8 cellular contexts compared by ENCODE assay signal in the genomic region with DNA sequence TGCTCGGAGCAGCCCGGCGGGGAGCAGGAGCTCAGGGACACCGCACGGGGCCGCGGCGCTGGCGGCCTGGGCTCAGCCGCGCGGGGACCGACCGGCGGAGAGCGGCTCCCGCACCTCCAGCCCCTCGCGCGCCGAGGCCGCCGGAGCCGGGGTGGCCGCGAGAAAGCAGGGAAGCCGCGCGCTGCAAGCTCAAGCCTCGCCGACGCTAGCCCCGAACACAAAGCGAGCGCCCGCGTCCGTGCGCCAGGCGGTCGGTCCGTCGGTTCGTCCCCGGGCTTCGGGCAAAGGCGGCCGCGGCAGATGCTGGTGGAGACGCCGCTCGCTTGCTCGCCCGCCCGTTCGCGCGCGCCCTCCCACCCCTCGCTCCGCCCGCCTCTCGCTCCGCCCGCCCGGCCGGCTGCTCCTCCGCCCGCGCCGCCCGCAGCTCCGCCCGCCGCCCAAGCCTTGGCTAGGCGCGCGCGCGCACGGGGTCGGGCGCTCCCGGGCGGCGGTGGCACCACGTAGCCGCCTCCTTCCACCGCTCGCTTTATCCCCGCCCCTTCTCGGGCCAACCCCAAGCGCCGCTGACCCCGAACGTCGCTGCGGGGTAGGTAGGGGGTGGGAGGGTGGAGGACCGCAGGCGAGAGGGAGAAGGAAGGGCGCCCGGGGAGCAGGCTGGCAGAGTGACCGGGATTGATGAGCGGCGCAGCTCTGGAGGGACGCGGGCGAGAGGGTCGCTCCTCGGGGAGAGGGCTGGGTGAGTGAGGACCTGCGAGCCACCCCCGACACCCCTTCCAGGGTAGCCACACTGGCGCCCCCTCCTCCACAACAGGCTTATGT. TPM values are rescaled to one million over a fixed set of nuclear protein-coding genes. Genes with fewer than 3 reads are reported as not detected.
DNase-seq lines count a peak whose midpoint lies in the region; ATAC-seq, FAIRE-seq and TF ChIP-seq lines count a peak whose summit lies in the region.

Gene TSPAN5 (minus strand): TSS at position 325 of the 819 bp plus-strand sequence.

- H3K56ac ChIP-seq in H1 (replicated peaks; ENCODE audit: insufficient read length, low read depth, low read length) = peak within 1 kb of the TSS; percentile 73

- peaks cover 3 to 21% (median 7%) of the 10 kb centered on the region in 4 experiments; a peak in 4 of 7 replicates for H3K27me3 ChIP-seq in H1 (replicated peaks in 1 of 4; ENCODE audit: control insufficient read depth in 3 of 4, extremely low read depth in 1 of 4, insufficient read depth in 3 of 4, low read length in 3 of 4)

- no peaks in the 10 kb centered on the region for H3K36me3 Mint-ChIP-seq in memory B cell

- H2AK5ac ChIP-seq in H1 (ENCODE audit: low read depth, low read length) = no peak within 1 kb of the TSS

- no peak within 1 kb of the TSS for H4K5ac ChIP-seq in H1 (ENCODE audit: insufficient read length, low read depth, low read length)

- WGBS in H1 (ENCODE audit: extremely low coverage in 1 of 2, insufficient coverage in 1 of 2, insufficient read length in 1 of 2, insufficient replicate concordance in 2 of 2, low coverage in 1 of 2, low lambda C conversion rate in 2 of 2, missing lambda C conversion rate in 1 of 2), 2 experiments = 3% methylated on average over 49 of the region's 113 CpGs; no CpG with 5 or more reads in 1 of the 2 experiments

- no peaks in the 10 kb centered on the region for H3K27me3 Mint-ChIP-seq in memory B cell

- H3K9ac ChIP-seq in H1 (replicated peaks in 1 of 4; ENCODE audit: extremely low read depth in 1 of 4, low read depth in 3 of 4, low read length in 3 of 4) = peak within 1 kb of the TSS; percentile 43 to 91 (median 64); a peak in 6 of 7 replicates

- peak within 1 kb of the TSS; percentile 87 for H3K4ac ChIP-seq in H1 (replicated peaks; ENCODE audit: insufficient read length, low read depth, low read length)

- DNase-seq in AG10803 (ENCODE audit: low read depth) (peak; percentile 82), NCI-H774 (lab: John Stamatoyannopoulos, UW) (peak; percentile 55), H1 (ENCODE audit: low read depth in 1 of 2, low spot score in 2 of 2) (peak in 1 of 2 experiments; percentile 82), memory B cell (ENCODE audit: low spot score in 2 of 2) (peak; percentile 74 to 77)
- peak; percentile 38 to 73 (median 60) for DNase-seq in activated CD8-positive, alpha-beta memory T cell treated with anti-CD3 and anti-CD28 coated beads for 48 hours (ENCODE audit: low read depth in 2 of 3, low spot score in 2 of 3)
- DNase-seq in stimulated activated CD8-positive, alpha-beta memory T cell treated with anti-CD3 and anti-CD28 coated beads, Interleukin-12 subunit alpha, Interleukin-12 subunit beta, amount 100 ng/mL, for 1 hour (ENCODE audit: low read depth) = peak; percentile 71

- no peak for FAIRE-seq in H1 (lab: Jason Lieb, UNC)

- H4K20me1 ChIP-seq in H1 (replicated peaks in 1 of 2; ENCODE audit: control insufficient read depth in 1 of 2, insufficient read depth in 2 of 2, low read length in 2 of 2) = peaks cover 0 to 7% of the 10 kb centered on the region in 2 experiments

- H3K27ac Mint-ChIP-seq in memory B cell = peak within 1 kb of the TSS; percentile 91

- POLR2A ChIA-PET in H1 (lab: Charles Lee; ENCODE audit: partially characterized antibody) = interaction anchor here (0.6 to 1.4 kb wide), 15 partner anchors 9 to 430 kb away, joined by 3 to 7 read pairs (median 3); partner anchors contain the start of genes ADH5 and EIF4E

- TF ChIP-seq RAD21 in H1 (IDR thresholded peaks at IDR 0.05 in 1 of 2, conservative IDR thresholded peaks at IDR 0.05 in 1 of 2; ENCODE audit: low read depth in 2 of 2, low read length in 2 of 2) = peak in 1 of 2 experiments; percentile 20; a peak in 1 of 4 replicates

- H3K4me1 Mint-ChIP-seq in memory B cell = peaks cover 45% of the 10 kb centered on the region

- H3K79me1 ChIP-seq in H1 (ENCODE audit: low read depth, low read length) = peaks cover 2% of the 10 kb centered on the region; the same call in 1 of the 2 replicates

- peak within 1 kb of the TSS; percentile 20; the same call in 1 of the 2 replicates for H2BK5ac ChIP-seq in H1 (ENCODE audit: low read depth, low read length)

- H4K91ac ChIP-seq in H1 (replicated peaks; ENCODE audit: insufficient read length, low read length) = peak within 1 kb of the TSS; percentile 81

- H2BK120ac ChIP-seq in H1 (replicated peaks; ENCODE audit: low read depth, low read length) = no peak within 1 kb of the TSS

- TF ChIP-seq EP300 in H1 (IDR thresholded peaks at IDR 0.05; ENCODE audit: borderline replicate concordance in 1 of 2, low read depth in 2 of 2, low read length in 2 of 2) = no peak

- H3K27ac ChIP-seq in H1 (ENCODE audit: low read depth, low read length) = no peak within 1 kb of the TSS

- H2AFZ ChIP-seq in H1 (ENCODE audit: low read length) = peak within 1 kb of the TSS; percentile 69

- no peak for TF ChIP-seq POLR2A in H1 (IDR thresholded peaks at IDR 0.05; ENCODE audit: control extremely low read depth in 1 of 2, low read depth in 2 of 2, low read length in 2 of 2)

- peaks cover 0 to 37% of the 10 kb centered on the region in 2 experiments; a peak in 2 of 4 replicates for H3K79me2 ChIP-seq in H1 (ENCODE audit: control insufficient read depth in 1 of 2, insufficient read depth in 2 of 2, low read length in 2 of 2)

- CTCF ChIA-PET in H1 (lab: Charles Lee; ENCODE audit: partially characterized antibody) = interaction anchor here (0.7 to 2.6 kb wide), 9 partner anchors 23 to 389 kb away, joined by 3 to 11 read pairs (median 3); no protein-coding TSS in a partner anchor

- H3K23ac ChIP-seq in H1 (ENCODE audit: insufficient read length) = no peak within 1 kb of the TSS

- H3K23me2 ChIP-seq in H1 (ENCODE audit: low read depth, low read length) = peaks cover 18% of the 10 kb centered on the region

- TF ChIP-seq CTCF in AG10803 (conservative IDR thresholded peaks at IDR 0.05; ENCODE audit: low read length) (no peak), H1 (IDR thresholded peaks at IDR 0.05; ENCODE audit: control extremely low read depth in 1 of 3, insufficient read depth in 1 of 3, low read depth in 1 of 3, low read length in 3 of 3) (no peak)

- no peaks in the 10 kb centered on the region for H3K36me3 ChIP-seq in H1 (ENCODE audit: control insufficient read depth in 2 of 4, insufficient read depth in 4 of 4, low read length in 3 of 4)

- H2BK15ac ChIP-seq in H1 (ENCODE audit: low read length) = peak within 1 kb of the TSS; percentile 8; the same call in 1 of the 2 replicates

- peak within 1 kb of the TSS; percentile 71; the same call in 1 of the 2 replicates for H3K18ac ChIP-seq in H1 (ENCODE audit: extremely low read depth, low read length)

- peak within 1 kb of the TSS; percentile 66; the same call in 1 of the 2 replicates for H4K8ac ChIP-seq in H1 (ENCODE audit: extremely low read depth, insufficient read depth, low read length)

- H3K14ac ChIP-seq in H1 (ENCODE audit: insufficient read length) = no peak within 1 kb of the TSS

- no peak within 1 kb of the TSS for H2BK20ac ChIP-seq in H1 (ENCODE audit: low read length)

- ATAC-seq in GM19035 (IDR thresholded peaks at IDR 0.05; ENCODE audit: unreplicated experiment) (peak; percentile 74), HG03342 (IDR thresholded peaks at IDR 0.05; ENCODE audit: unreplicated experiment) (peak; percentile 51), memory B cell (ENCODE audit: low read depth) (peak; percentile 74)

- H3K4me3 ChIP-seq in AG10803 (ENCODE audit: low read length) (peak within 1 kb of the TSS; percentile 93), H1 (ENCODE audit: extremely low read depth in 1 of 4, insufficient read depth in 2 of 4, low read depth in 3 of 4, low read length in 4 of 4) (peak within 1 kb of the TSS; percentile 79 to 96 (median 82))

- H2BK12ac ChIP-seq in H1 (ENCODE audit: low read depth, low read length) = peak within 1 kb of the TSS; percentile 62; the same call in 1 of the 2 replicates

- peaks cover 6 to 21% (median 15%) of the 10 kb centered on the region in 4 experiments; a peak in 6 of 7 replicates for H3K4me1 ChIP-seq in H1 (replicated peaks in 1 of 4; ENCODE audit: control insufficient read depth in 3 of 4, insufficient read depth in 4 of 4, low read length in 3 of 4)

- no peaks in the 10 kb centered on the region for H3K9me3 Mint-ChIP-seq in memory B cell

- peak within 1 kb of the TSS; percentile 95 to 100 for H3K4me2 ChIP-seq in H1 (ENCODE audit: insufficient read depth in 1 of 2, low read depth in 2 of 2, low read length in 2 of 2)

- H3K9me3 ChIP-seq in H1 (ENCODE audit: insufficient read depth in 2 of 2, low read depth in 1 of 2, low read length in 1 of 2) = no peaks in the 10 kb centered on the region

- peak within 1 kb of the TSS; percentile 97 for H3K4me3 Mint-ChIP-seq in memory B cell

TF ChIP-seq in H1, 55 proteins besides CTCF, POLR2A, EP300 and RAD21 (continues in another document):
- peak in 1 of 2 experiments; percentile 18; a peak in 1 of 4 replicates for TF ChIP-seq SIN3A (conservative IDR thresholded peaks at IDR 0.05 in 1 of 2, IDR thresholded peaks at IDR 0.05 in 1 of 2; ENCODE audit: low read depth in 1 of 2, low read length in 2 of 2)
- no peak for TF ChIP-seq MAFK (IDR thresholded peaks at IDR 0.05; ENCODE audit: low read depth, low read length)
- no peak for TF ChIP-seq RXRA (IDR thresholded peaks at IDR 0.05; ENCODE audit: insufficient read depth, low read depth, low read length)
- no peak; the same call in 1 of the 2 replicates for TF ChIP-seq TBP (IDR thresholded peaks at IDR 0.05; ENCODE audit: low read depth, low read length)
- TF ChIP-seq HDAC6 (IDR thresholded peaks at IDR 0.05; ENCODE audit: low read depth, low read length) = no peak
- no peak; the same call in 1 of the 2 replicates for TF ChIP-seq TAF1 (IDR thresholded peaks at IDR 0.05; ENCODE audit: low read depth, low read length)
- TF ChIP-seq CREB1 (IDR thresholded peaks at IDR 0.05) = no peak
- no peak; the same call in 1 of the 2 replicates for TF ChIP-seq EGR1 (IDR thresholded peaks at IDR 0.05; ENCODE audit: borderline replicate concordance, low read depth, low read length)
- peak; percentile 56; the same call in 1 of the 2 replicates for TF ChIP-seq SUZ12 (IDR thresholded peaks at IDR 0.05; ENCODE audit: low read length)
- no peak for TF ChIP-seq FOSL1 (IDR thresholded peaks at IDR 0.05; ENCODE audit: insufficient read depth, low read depth, low read length)

RNA-seq across cellular contexts. Expression of gene TSPAN5, which starts in this region (rescaled TPM):
- 20.9 and 21.2 TPM in 2 replicates for total RNA-seq in H1 (2021; fragmentation: NEBNext Ultra II Directional; extraction: Animal tissue kit (Norgen Biotek cat#: 25700))
- polyA plus RNA-seq in H1 (2011; rRNA removed) = 13.1 and 17.6 TPM in 2 replicates
- 17.2 TPM for polyA plus RNA-seq in H1 (2011; cell fraction: cytosol; rRNA removed)
- 10.6 TPM for polyA plus RNA-seq in H1 (2011; cell fraction: nucleus; rRNA removed)
- polyA plus RNA-seq in H1 (2012, experiment 1 of 2) = 13.0 to 16.3 TPM (median 14.4 TPM) in 4 replicates
- polyA plus RNA-seq in H1 (2012, experiment 2 of 2) = 9.0 TPM
- 18.1 TPM for polyA plus RNA-seq in H1 (2013, experiment 1 of 2)
- 24.4 TPM for polyA plus RNA-seq in H1 (2013, experiment 2 of 2)
- 21.1 and 28.0 TPM in 2 replicates for polyA minus RNA-seq in H1 (2011; rRNA and poly(A)+ RNA removed)
- 12.2 TPM for polyA minus RNA-seq in H1 (2011; cell fraction: cytosol; rRNA and poly(A)+ RNA removed)
- 16.1 TPM for polyA minus RNA-seq in H1 (2011; cell fraction: nucleus; rRNA and poly(A)+ RNA removed)
